8 cellular contexts compared by ENCODE assay signal in genomic region chr12:39441963-39442894, GRCh38. TPM values are rescaled to one million over a fixed set of nuclear protein-coding genes. Genes with fewer than 3 reads are reported as not detected.
DNase-seq lines count a peak whose midpoint lies in the region; ATAC-seq, FAIRE-seq and TF ChIP-seq lines count a peak whose summit lies in the region.

No MANE protein-coding gene starts in this region.

- H3K4me3 Mint-ChIP-seq in activated naive CD4-positive, alpha-beta T cell treated with anti-CD3 and anti-CD28 coated beads for 36 hours: peak overlapping the region; percentile 85

- peak; percentile 18 for FAIRE-seq in RCC 7860 (lab: Jason Lieb, UNC)
- FAIRE-seq in pancreas (lab: Jason Lieb, UNC): no peak

- peaks cover 0 to 23% (median 10%) of the 10 kb centered on the region in 3 donors for H3K4me1 ChIP-seq in pancreas
- H3K4me1 ChIP-seq in thyroid gland: peaks cover 3 to 4% of the 10 kb centered on the region in 2 donors

- no peaks in the 10 kb centered on the region for H3K27me3 ChIP-seq in pancreas
- no peaks in the 10 kb centered on the region for H3K27me3 ChIP-seq in thyroid gland

- H3K9me3 ChIP-seq in pancreas (no peaks in the 10 kb centered on the region), thyroid gland (no peaks in the 10 kb centered on the region)

- TF ChIP-seq POLR2A in thyroid gland (IDR thresholded peaks at IDR 0.05): no peak

- CTCF ChIA-PET in activated naive CD4-positive, alpha-beta T cell treated with anti-CD3 and anti-CD28 coated beads for 36 hours (lab: Charles Lee): no interaction called here

- WGBS in pancreas, 2 donors: 1% methylated on average over 54 to 58 of the region's 58 CpGs
- WGBS in thyroid gland, 2 donors: 8 to 13% methylated on average over 27 to 31 of the region's 58 CpGs

- H3K27ac ChIP-seq in pancreas (peak overlapping the region; percentile 91 to 95 (median 94)), thyroid gland (peak overlapping the region; percentile 74 to 82 (median 82))

- DNase-seq in AG20443 (ENCODE audit: low spot score) (peak; percentile 23), RCC 7860 (ENCODE audit: low spot score) (peak; percentile 33), head of caudate nucleus (peak; percentile 53 to 87 (median 69)), pancreas (peak in 5 of 6 donors; percentile 36 to 86 (median 62)), thyroid gland (peak; percentile 48 to 49)
- DNase-seq in activated naive CD4-positive, alpha-beta T cell treated with anti-CD3 and anti-CD28 coated beads for 36 hours: peak; percentile 38

- H3K4me1 Mint-ChIP-seq in activated naive CD4-positive, alpha-beta T cell treated with anti-CD3 and anti-CD28 coated beads for 36 hours (ENCODE audit: low read depth): peaks cover 14% of the 10 kb centered on the region

- no peak for TF ChIP-seq CTCF in pancreas (IDR thresholded peaks at IDR 0.05)
- TF ChIP-seq CTCF in thyroid gland (IDR thresholded peaks at IDR 0.05): no peak

- H3K36me3 Mint-ChIP-seq in activated naive CD4-positive, alpha-beta T cell treated with anti-CD3 and anti-CD28 coated beads for 36 hours (ENCODE audit: low read depth): no peaks in the 10 kb centered on the region

- no peaks in the 10 kb centered on the region for H3K27me3 Mint-ChIP-seq in activated naive CD4-positive, alpha-beta T cell treated with anti-CD3 and anti-CD28 coated beads for 36 hours (ENCODE audit: low read depth)

- H3K36me3 ChIP-seq in pancreas (no peaks in the 10 kb centered on the region), thyroid gland (no peaks in the 10 kb centered on the region)

- ATAC-seq in GM19328 (IDR thresholded peaks at IDR 0.05; ENCODE audit: unreplicated experiment) (peak; percentile 22), HG03432 (IDR thresholded peaks at IDR 0.05; ENCODE audit: unreplicated experiment) (peak; percentile 37), pancreas (peak; percentile 14 to 32 (median 24))

- intact Hi-C loops in activated naive CD4-positive, alpha-beta T cell treated with anti-CD3 and anti-CD28 coated beads for 36 hours (cut with micrococcal nuclease): loop anchor here (2.0 kb wide), 5 partner anchors 69 to 1125 kb away; partner anchors contain the start of genes ALG10B and SLC2A13
- intact Hi-C loops in head of caudate nucleus (cut with DNase I) (loop anchor here (5.0 kb wide), 1 partner anchor 35 kb away; no protein-coding TSS in a partner anchor), pancreas (cut with DNase I) (loop anchor here in 1 of 3 donors (10.0 kb wide), 1 partner anchor 563 kb away; no protein-coding TSS in a partner anchor), thyroid gland (cut with DNase I) (no loop called here)

- H3K9me3 Mint-ChIP-seq in activated naive CD4-positive, alpha-beta T cell treated with anti-CD3 and anti-CD28 coated beads for 36 hours: no peaks in the 10 kb centered on the region

- H3K4me3 ChIP-seq in pancreas: peak overlapping the region; percentile 71 to 98 (median 76)
- peak overlapping the region; percentile 8 to 80 (median 76) for H3K4me3 ChIP-seq in thyroid gland (replicated peaks in 1 of 3)

- peak overlapping the region; percentile 85 for H3K27ac Mint-ChIP-seq in activated naive CD4-positive, alpha-beta T cell treated with anti-CD3 and anti-CD28 coated beads for 36 hours

RNA-seq across cellular contexts. Expression of gene KIF21A, which starts 0.7 kb away (rescaled TPM):
- total RNA-seq in activated naive CD4-positive, alpha-beta T cell treated with anti-CD3 and anti-CD28 coated beads for 36 hours: 10 to 100 TPM; 21.4 to 22.0 TPM
- total RNA-seq in pancreas: 10 to 100 TPM; 11.0 to 17.3 (median 15.9) TPM
- polyA plus RNA-seq in pancreas: 10 to 100 TPM in 1 of 2 donors, 1 to 10 TPM in 1; 6.3 to 13.1 TPM
- total RNA-seq in thyroid gland: 100 to 1,000 TPM in 1 of 4 donors, 10 to 100 TPM in 3; 17.5 to 149 (median 33.1) TPM

Comparison
In these comparisons a context has a peak if more than half of its experiments do, and no peak if none do; other contexts are left out.
1. Peak in every context shown above with its lines: DNase-seq, ATAC-seq, H3K4me3 ChIP-seq and H3K27ac ChIP-seq.